In the genomic region with DNA sequence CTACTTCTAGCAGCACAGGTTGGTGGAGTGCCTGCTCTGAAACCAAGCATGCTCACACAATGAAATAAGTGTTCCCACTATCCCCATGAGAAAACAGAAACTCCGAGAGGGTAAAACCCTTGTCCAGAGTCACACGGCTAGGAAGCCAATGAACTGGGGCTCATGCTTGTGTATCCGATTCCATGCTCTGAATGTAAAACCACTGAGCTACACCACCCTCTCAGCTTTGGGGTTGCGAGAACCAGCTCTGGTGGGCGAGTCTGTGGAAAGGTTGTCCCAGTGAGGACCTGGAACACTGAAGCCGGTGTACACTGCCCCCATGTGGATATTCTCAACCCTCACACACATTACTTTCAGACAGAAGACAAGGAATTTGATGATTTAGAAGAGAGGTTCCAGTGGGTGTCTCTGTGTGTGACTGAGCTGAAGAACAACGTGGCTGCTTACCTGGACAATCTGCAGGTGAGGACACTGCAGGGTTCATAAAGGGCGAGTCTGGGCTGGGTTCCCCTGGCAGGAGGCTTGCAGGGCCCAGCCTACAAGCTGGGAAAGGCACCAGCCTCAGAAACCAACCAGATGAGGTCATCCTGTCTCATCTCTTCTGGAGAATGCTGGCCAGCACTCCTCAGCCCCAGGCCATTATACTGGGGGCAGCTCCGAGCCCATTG, we compare ENCODE assay signal across 8 cellular contexts. TPM values are rescaled to one million over a fixed set of nuclear protein-coding genes. Genes with fewer than 3 reads are reported as not detected.
A peak's percentile ranks its signal among the peaks of the same experiment; 100 is the strongest.
DNase-seq lines count a peak whose midpoint lies in the region; ATAC-seq, FAIRE-seq and TF ChIP-seq lines count a peak whose summit lies in the region.

No MANE protein-coding gene starts in this region.

- H3K4me3 Mint-ChIP-seq in CD8-positive, alpha-beta T cell: no peak overlapping the region

- FAIRE-seq in kidney (lab: Jason Lieb, UNC): no peak

- no peaks in the 10 kb centered on the region for H3K9me2 ChIP-seq in PC-9 (ENCODE audit: insufficient read depth)

- DNase-seq in CD8-positive, alpha-beta T cell: no peak
- DNase-seq in PC-9: peak; percentile 75 to 77
- no peak for DNase-seq in breast epithelium (ENCODE audit: low spot score in 2 of 2)
- no peak for DNase-seq in kidney
- peak; percentile 80 for DNase-seq in superior temporal gyrus (ENCODE audit: extremely low spot score)

- no peak overlapping the region for H3K27ac ChIP-seq in CD8-positive, alpha-beta T cell (ENCODE audit: low read depth, low read length)
- H3K27ac ChIP-seq in PC-9: peak overlapping the region; percentile 54
- H3K27ac ChIP-seq in breast epithelium: peak overlapping the region; percentile 14 to 35
- no peak overlapping the region for H3K27ac ChIP-seq in kidney (ENCODE audit: low read depth in 2 of 2, low read length in 2 of 2)

- H4K20me1 ChIP-seq in PC-9 (ENCODE audit: insufficient read depth): no peaks in the 10 kb centered on the region

- no peaks in the 10 kb centered on the region for H3K9me3 Mint-ChIP-seq in CD8-positive, alpha-beta T cell

- H3K4me1 Mint-ChIP-seq in CD8-positive, alpha-beta T cell (ENCODE audit: low read depth): no peaks in the 10 kb centered on the region

- TF ChIP-seq POLR2A in breast epithelium (IDR thresholded peaks at IDR 0.05): no peak

- H3K36me3 ChIP-seq in CD8-positive, alpha-beta T cell (ENCODE audit: insufficient read depth, low read length): no peaks in the 10 kb centered on the region
- H3K36me3 ChIP-seq in PC-9 (ENCODE audit: low read depth) (no peaks in the 10 kb centered on the region), breast epithelium (no peaks in the 10 kb centered on the region), kidney (ENCODE audit: control insufficient read depth in 1 of 2, insufficient read depth in 2 of 2, low read length in 2 of 2) (no peaks in the 10 kb centered on the region)

- intact Hi-C loops in CD8-positive, alpha-beta T cell (cut with DNase I, micrococcal nuclease): no loop called here
- intact Hi-C loops in PC-9 (cut with micrococcal nuclease; ENCODE audit: unreplicated experiment): loop anchor here (1.0 to 5.0 kb wide), 8 partner anchors 37 to 346 kb away; partner anchors contain the start of genes AFAP1L1 and ARHGEF37
- intact Hi-C loops in breast epithelium (cut with DNase I; ENCODE audit: low total_unique reads): no loop called here
- intact Hi-C loops in kidney (cut with DNase I): no loop called here

- ATAC-seq in CD8-positive, alpha-beta T cell: no peak
- ATAC-seq in GM18858 (IDR thresholded peaks at IDR 0.05; ENCODE audit: unreplicated experiment): peak; percentile 38
- peak; percentile 36 for ATAC-seq in HG03442 (IDR thresholded peaks at IDR 0.05; ENCODE audit: unreplicated experiment)
- no peak for ATAC-seq in HG03139 (IDR thresholded peaks at IDR 0.05; ENCODE audit: unreplicated experiment)

- H3K27me3 Mint-ChIP-seq in CD8-positive, alpha-beta T cell (ENCODE audit: low read depth): no peaks in the 10 kb centered on the region

- no peak overlapping the region for H3K4me3 ChIP-seq in CD8-positive, alpha-beta T cell (ENCODE audit: low read depth, low read length)
- H3K4me3 ChIP-seq in PC-9: no peak overlapping the region
- H3K4me3 ChIP-seq in breast epithelium: no peak overlapping the region
- H3K4me3 ChIP-seq in kidney (ENCODE audit: low read length in 2 of 2): no peak overlapping the region

- H3K36me3 Mint-ChIP-seq in CD8-positive, alpha-beta T cell: no peaks in the 10 kb centered on the region

- H3K9me3 ChIP-seq in CD8-positive, alpha-beta T cell (ENCODE audit: low read length): no peaks in the 10 kb centered on the region
- H3K9me3 ChIP-seq in PC-9 (ENCODE audit: insufficient read depth, low read depth) (no peaks in the 10 kb centered on the region), breast epithelium (no peaks in the 10 kb centered on the region), kidney (ENCODE audit: control insufficient read depth in 1 of 2, low read length in 2 of 2) (no peaks in the 10 kb centered on the region)

- H3K27ac Mint-ChIP-seq in CD8-positive, alpha-beta T cell: no peak overlapping the region

- no peaks in the 10 kb centered on the region for H3K27me3 ChIP-seq in CD8-positive, alpha-beta T cell (ENCODE audit: insufficient read depth, low read length)
- H3K27me3 ChIP-seq in PC-9 (ENCODE audit: insufficient read depth, low read depth): no peaks in the 10 kb centered on the region
- H3K27me3 ChIP-seq in breast epithelium: no peaks in the 10 kb centered on the region

- POLR2A ChIA-PET in CD8-positive, alpha-beta T cell (lab: Charles Lee): no interaction called here
- POLR2A ChIA-PET in PC-9 (lab: Charles Lee; ENCODE audit: unreplicated experiment): interaction anchor here (0.5 kb wide), 1 partner anchor 10 kb away, joined by 3 read pairs; no protein-coding TSS in a partner anchor

- no peak overlapping the region for H3K9ac ChIP-seq in kidney (ENCODE audit: low read length in 2 of 2)

- CTCF ChIA-PET in CD8-positive, alpha-beta T cell (lab: Charles Lee): interaction anchor here (0.9 to 1.6 kb wide), 7 partner anchors 10 to 372 kb away, joined by 3 to 4 read pairs (median 3); no protein-coding TSS in a partner anchor
- CTCF ChIA-PET in PC-9 (lab: Charles Lee): interaction anchor here (0.6 to 2.5 kb wide), 12 partner anchors 9 to 590 kb away, joined by 3 to 9 read pairs (median 4); no protein-coding TSS in a partner anchor

- no peaks in the 10 kb centered on the region for H3K79me2 ChIP-seq in PC-9 (ENCODE audit: low read depth)

- H2AFZ ChIP-seq in PC-9: no peak overlapping the region

- no peaks in the 10 kb centered on the region for H3K4me1 ChIP-seq in CD8-positive, alpha-beta T cell (ENCODE audit: insufficient read depth, low read length)
- H3K4me1 ChIP-seq in PC-9 (replicated peaks; ENCODE audit: insufficient read depth) (peaks cover 33% of the 10 kb centered on the region), breast epithelium (peaks cover 0 to 7% of the 10 kb centered on the region in 2 donors), kidney (ENCODE audit: control insufficient read depth in 1 of 2, insufficient read depth in 1 of 2, low read depth in 1 of 2, low read length in 2 of 2) (no peaks in the 10 kb centered on the region)

- peak; percentile 14 for TF ChIP-seq CTCF in CD8-positive, alpha-beta T cell (IDR thresholded peaks at IDR 0.05)
- peak; percentile 87 for TF ChIP-seq CTCF in PC-9 (conservative IDR thresholded peaks at IDR 0.05)
- peak; percentile 42 to 60 (median 53) for TF ChIP-seq CTCF in breast epithelium (IDR thresholded peaks at IDR 0.05)
- TF ChIP-seq CTCF in kidney (IDR thresholded peaks at IDR 0.05; ENCODE audit: borderline replicate concordance, extremely low read depth, insufficient read depth): peak; percentile 65

- H3F3A ChIP-seq in PC-9 (ENCODE audit: insufficient read depth, low read depth): peaks cover 35% of the 10 kb centered on the region

- H3K4me2 ChIP-seq in PC-9: peak overlapping the region; percentile 1; the same call in 1 of the 2 replicates

- BruUV-seq in PC-9 (replicated peaks; lab: Mats Ljungman, UMichigan): no TSS peak

RNA-seq across cellular contexts. Expression of gene ARHGEF37, which starts 37.4 kb away (rescaled TPM):
- total RNA-seq in CD8-positive, alpha-beta T cell: not detected
- total RNA-seq in PC-9 (2021) (5.5 and 8.6 TPM in 2 replicates), breast epithelium (10 to 100 TPM in 2 of 3 donors, 1 to 10 TPM in 1; 5.3 to 54.4 (median 29.2) TPM), kidney (21.8 TPM)
- 6.9 TPM for polyA plus RNA-seq in kidney (ENCODE audit: insufficient read depth, low read depth, low replicate concordance)

Comparison
In these comparisons a context has a peak if more than half of its experiments do, and no peak if none do; other contexts are left out.
1. ATAC-seq: peak in GM18858 (single experiment) and HG03442 (single experiment); none in CD8-positive, alpha-beta T cell (single experiment) and HG03139 (single experiment).
2. DNase-seq: peak in PC-9 (2 of 2) and superior temporal gyrus (single experiment); none in CD8-positive, alpha-beta T cell (0 of 7), breast epithelium (0 of 2) and kidney (single experiment).
3. H3K27ac ChIP-seq: peak in PC-9 (single experiment) and breast epithelium (2 of 2); none in CD8-positive, alpha-beta T cell (single experiment) and kidney (0 of 2).
4. CTCF ChIP-seq: peak in every context shown above with its lines; median percentile 87 in PC-9; 65 in kidney; 53 in breast epithelium; 14 in CD8-positive, alpha-beta T cell.